In genomic region chr4:36399762-36400353, GRCh38 we compare ENCODE assay signal across 8 cellular contexts.
DNase-seq lines count a peak whose midpoint lies in the region; ATAC-seq and TF ChIP-seq lines count a peak whose summit lies in the region.

No MANE protein-coding gene starts in this region.

- H3K4me3 Mint-ChIP-seq in Calu3 (ENCODE audit: low read depth, unreplicated experiment): no peak overlapping the region

- peaks cover 11% of the 10 kb centered on the region for H3K27me3 Mint-ChIP-seq in Calu3 (ENCODE audit: unreplicated experiment)

- TF ChIP-seq CTCF in Calu3 (IDR thresholded peaks at IDR 0.05; ENCODE audit: unreplicated experiment) (no peak), Loucy (conservative IDR thresholded peaks at IDR 0.05; ENCODE audit: low read length) (peak; percentile 99), hepatocyte (IDR thresholded peaks at IDR 0.05; ENCODE audit: poor library complexity) (peak; percentile 70)

- H3K9me2 ChIP-seq in Loucy (replicated peaks; ENCODE audit: low read depth, low read length) (no peaks in the 10 kb centered on the region), hepatocyte (replicated peaks; ENCODE audit: insufficient read depth) (no peaks in the 10 kb centered on the region)

- ATAC-seq in GM19463 (IDR thresholded peaks at IDR 0.05; ENCODE audit: unreplicated experiment): peak; percentile 63
- ATAC-seq in right cardiac atrium: no peak

- H4K20me1 ChIP-seq in Loucy (ENCODE audit: insufficient read depth, low read length, poor library complexity, severe bottlenecking) (no peaks in the 10 kb centered on the region), hepatocyte (ENCODE audit: insufficient read depth, poor library complexity, severe bottlenecking) (no peaks in the 10 kb centered on the region)

- H3K27ac ChIP-seq in hepatocyte: no peak overlapping the region
- H3K27ac ChIP-seq in right cardiac atrium (ENCODE audit: low read length): no peak overlapping the region

- no peak overlapping the region for H3K4me3 ChIP-seq in Loucy (ENCODE audit: low read length, poor library complexity, severe bottlenecking)
- H3K4me3 ChIP-seq in hepatocyte: no peak overlapping the region
- H3K4me3 ChIP-seq in right cardiac atrium (ENCODE audit: low read length): no peak overlapping the region

- H3K4me1 ChIP-seq in Loucy (ENCODE audit: insufficient read depth, low read length, poor library complexity, severe bottlenecking) (peaks cover 3% of the 10 kb centered on the region), hepatocyte (ENCODE audit: insufficient read depth) (no peaks in the 10 kb centered on the region), right cardiac atrium (ENCODE audit: control insufficient read depth, insufficient read depth, low read length) (no peaks in the 10 kb centered on the region)

- no peaks in the 10 kb centered on the region for H3F3A ChIP-seq in Loucy (ENCODE audit: low read depth)

- WGBS in hepatocyte (ENCODE audit: low lambda C conversion rate, missing lambda C conversion rate): 20% methylated on average over 2 of the region's 2 CpGs
- 35% methylated on average over 2 of the region's 2 CpGs for WGBS in right cardiac atrium

- H3K36me3 Mint-ChIP-seq in Calu3 (ENCODE audit: insufficient read depth, unreplicated experiment): no peaks in the 10 kb centered on the region

- H3K27ac Mint-ChIP-seq in Calu3 (ENCODE audit: unreplicated experiment): no peak overlapping the region

- H3K4me2 ChIP-seq in Loucy (ENCODE audit: low read depth, low read length, poor library complexity, severe bottlenecking) (no peak overlapping the region), hepatocyte (no peak overlapping the region)

- no peaks in the 10 kb centered on the region for H3K9me3 ChIP-seq in Loucy (ENCODE audit: insufficient read depth, low read depth, low read length)
- no peaks in the 10 kb centered on the region for H3K9me3 ChIP-seq in hepatocyte (ENCODE audit: low read depth)
- no peaks in the 10 kb centered on the region for H3K9me3 ChIP-seq in right cardiac atrium (ENCODE audit: control insufficient read depth, low read length)

- no peaks in the 10 kb centered on the region for H3K9me3 Mint-ChIP-seq in Calu3 (ENCODE audit: low read depth, unreplicated experiment)

- intact Hi-C loops in Calu3 (cut with micrococcal nuclease; ENCODE audit: unreplicated experiment): loop anchor here (1.0 kb wide), 1 partner anchor 49 kb away; no protein-coding TSS in a partner anchor
- intact Hi-C loops in right cardiac atrium (cut with DNase I): no loop called here

- CTCF ChIA-PET in Calu3 (lab: Charles Lee): interaction anchor here (0.6 to 1.2 kb wide), 3 partner anchors 37 to 272 kb away, joined by 3 to 4 read pairs (median 3); no protein-coding TSS in a partner anchor

- H3K27me3 ChIP-seq in Loucy (ENCODE audit: insufficient read depth, low read length, poor library complexity, severe bottlenecking) (no peaks in the 10 kb centered on the region), hepatocyte (no peaks in the 10 kb centered on the region), right cardiac atrium (ENCODE audit: control insufficient read depth, insufficient read depth) (no peaks in the 10 kb centered on the region)

- H3K36me3 ChIP-seq in Loucy (ENCODE audit: insufficient read depth, low read length): no peaks in the 10 kb centered on the region
- H3K36me3 ChIP-seq in hepatocyte (replicated peaks; ENCODE audit: insufficient read depth, low read depth): no peaks in the 10 kb centered on the region

- H3K9ac ChIP-seq in Loucy (ENCODE audit: low read depth, low read length, poor library complexity, severe bottlenecking): no peak overlapping the region

- H3K79me2 ChIP-seq in Loucy (ENCODE audit: insufficient read depth, low read length) (no peaks in the 10 kb centered on the region), hepatocyte (no peaks in the 10 kb centered on the region)

- BruUV-seq in Calu3 (replicated peaks; lab: Mats Ljungman, UMichigan): no TSS peak

- DNase-seq in Calu3 (peak; percentile 13), hepatocyte (ENCODE audit: low spot score) (peak; percentile 41), right cardiac atrium (no peak)
- DNase-seq in activated T-cell treated with anti-CD3 and anti-CD28 coated beads, Interleukin-2, amount 50 U/mL, for 48 hours: peak; percentile 43
- peak in 2 of 3 donors; percentile 14 to 34 for DNase-seq in stimulated activated CD4-positive, alpha-beta T cell treated with anti-CD3 and anti-CD28 coated beads, TNF-alpha, amount 100 ng/mL, for 48 hours (ENCODE audit: low read depth in 3 of 3)
- DNase-seq in NK-92 treated with Interleukin-12 subunit alpha and Interleukin-12 subunit beta, amount 100 ng/mL, for 24 hours (lab: John Stamatoyannopoulos, UW): no peak

- H3K4me1 Mint-ChIP-seq in Calu3 (ENCODE audit: low read depth, unreplicated experiment): no peaks in the 10 kb centered on the region

- peak overlapping the region; percentile 39; the same call in 1 of the 2 replicates for H2AFZ ChIP-seq in Loucy (ENCODE audit: low read length)
- no peak overlapping the region for H2AFZ ChIP-seq in hepatocyte

Comparison
In these comparisons a context has a peak if more than half of its experiments do, and no peak if none do; other contexts are left out.
1. DNase-seq: peak in Calu3 (single experiment), activated T-cell treated with anti-CD3 and anti-CD28 coated beads, Interleukin-2, amount 50 U/mL, for 48 hours (2 of 2), hepatocyte (single experiment) and stimulated activated CD4-positive, alpha-beta T cell treated with anti-CD3 and anti-CD28 coated beads, TNF-alpha, amount 100 ng/mL, for 48 hours (2 of 3); none in NK-92 treated with Interleukin-12 subunit alpha and Interleukin-12 subunit beta, amount 100 ng/mL, for 24 hours (single experiment) and right cardiac atrium (0 of 3).